ENCODE assay signal across 33 cellular contexts in the genomic region with DNA sequence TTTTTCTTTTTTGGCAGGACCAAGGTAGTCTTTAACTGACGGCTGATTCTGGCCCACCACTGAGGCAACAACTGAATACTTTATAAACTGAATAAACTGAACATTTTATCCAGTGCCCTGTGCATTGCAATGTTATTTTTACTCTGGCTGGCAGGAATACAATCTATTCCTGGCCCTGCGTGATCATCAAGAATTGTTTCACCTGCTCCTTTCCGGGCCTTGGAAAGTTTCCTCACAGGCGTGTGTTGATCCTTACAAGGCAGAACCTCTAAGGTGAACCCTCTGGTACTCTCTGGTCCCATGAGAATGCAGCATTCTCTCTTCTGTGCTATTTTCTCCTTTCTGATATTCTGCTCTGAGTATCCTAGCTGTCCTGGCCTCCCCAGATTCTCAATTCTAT.
"Had no signal": no experiment of that assay in that cellular context is flagged by ENCODE, and none has a peak within 500 bp of the region (broad histone marks: within the 10 kb centered on the region; RNA-seq: fewer than 3 reads in every experiment).

No MANE protein-coding gene starts in this region.

- DNase-seq: activated CD4-positive, alpha-beta memory T cell treated with anti-CD3 and anti-CD28 coated beads for 36 hours; activated CD4-positive, alpha-beta T cell treated with anti-CD3 and anti-CD28 coated beads for 36 hours; activated CD4-positive, CD25-positive, alpha-beta regulatory T cell; activated CD4-positive, CD25-positive, alpha-beta regulatory T cell treated with anti-CD3 and anti-CD28 coated beads, Interleukin-2, amount 50 U/mL, for 72 hours; activated CD8-positive, alpha-beta memory T cell treated with anti-CD3 and anti-CD28 coated beads, Interleukin-2, amount 10 ng/mL, durations not matched to agents 7 days and 5 days; activated CD8-positive, alpha-beta memory T cell treated with anti-CD3 and anti-CD28 coated beads, Interleukin-2, amount 50 U/mL, for 4 hours; activated CD8-positive, alpha-beta T cell treated with anti-CD3 and anti-CD28 coated beads, Interleukin-2, amount 10 ng/mL, durations not matched to agents 7 days and 5 days; activated effector memory CD4-positive, alpha-beta T cell treated with anti-CD3 and anti-CD28 coated beads, Interleukin-2, amount 50 U/mL, for 16 hours; activated naive CD4-positive, alpha-beta T cell treated with anti-CD3 and anti-CD28 coated beads for 36 hours; activated naive CD8-positive, alpha-beta T cell treated with anti-CD3 and anti-CD28 coated beads for 36 hours; activated naive CD8-positive, alpha-beta T cell treated with anti-CD3 and anti-CD28 coated beads, Interleukin-2, amount 50 U/mL, for 24 hours; activated T-cell treated with anti-CD3 and anti-CD28 coated beads, Interleukin-2, amount 50 U/mL, for 1 hour; activated T-cell treated with anti-CD3 and anti-CD28 coated beads, Interleukin-2, amount 50 U/mL, for 48 hours; adrenal gland; central memory CD4-positive, alpha-beta T cell; cerebellar nuclear complex; cortex of kidney; dermis blood vessel endothelial cell; effector CD4-positive, alpha-beta T cell; effector memory CD8-positive, alpha-beta T cell; erythroblast; foreskin keratinocyte; T-helper 2 cell had no signal

- H3K36me3 Mint-ChIP-seq: activated CD4-positive, alpha-beta memory T cell treated with anti-CD3 and anti-CD28 coated beads for 36 hours; activated CD8-positive, alpha-beta memory T cell treated with anti-CD3 and anti-CD28 coated beads, Interleukin-2, amount 10 ng/mL, durations not matched to agents 7 days and 5 days; activated naive CD4-positive, alpha-beta T cell treated with anti-CD3 and anti-CD28 coated beads, Interleukin-2, amount 50 U/mL, for 24 hours; activated naive CD8-positive, alpha-beta T cell treated with anti-CD3 and anti-CD28 coated beads for 36 hours; brain had no signal

- H3K4me1 Mint-ChIP-seq: activated CD4-positive, alpha-beta T cell treated with anti-CD3 and anti-CD28 coated beads for 36 hours; activated CD4-positive, alpha-beta T cell treated with anti-CD3 and anti-CD28 coated beads, Interleukin-2, amount 10 ng/mL, durations not matched to agents 24 days and 14 days; activated CD8-positive, alpha-beta memory T cell treated with anti-CD3 and anti-CD28 coated beads, Interleukin-2, amount 10 ng/mL, durations not matched to agents 7 days and 5 days; activated naive CD4-positive, alpha-beta T cell treated with anti-CD3 and anti-CD28 coated beads, Interleukin-2, amount 50 U/mL, for 24 hours; activated naive CD8-positive, alpha-beta T cell treated with anti-CD3 and anti-CD28 coated beads for 36 hours; activated naive CD8-positive, alpha-beta T cell treated with anti-CD3 and anti-CD28 coated beads, Interleukin-2, amount 50 U/mL, for 24 hours; brain had no signal

- H3K4me1 ChIP-seq: adrenal gland, breast epithelium, foreskin keratinocyte had no signal

- H3K9me3 ChIP-seq: adrenal gland, ascending aorta, breast epithelium, esophagus muscularis mucosa, gastroesophageal sphincter had no signal

- H3K9me3 Mint-ChIP-seq: activated CD4-positive, alpha-beta memory T cell treated with anti-CD3 and anti-CD28 coated beads for 36 hours; activated CD4-positive, alpha-beta T cell treated with anti-CD3 and anti-CD28 coated beads, Interleukin-2, amount 10 ng/mL, durations not matched to agents 24 days and 14 days; activated naive CD4-positive, alpha-beta T cell treated with anti-CD3 and anti-CD28 coated beads for 36 hours; activated naive CD4-positive, alpha-beta T cell treated with anti-CD3 and anti-CD28 coated beads, Interleukin-2, amount 50 U/mL, for 24 hours; activated naive CD8-positive, alpha-beta T cell treated with anti-CD3 and anti-CD28 coated beads for 36 hours; activated naive CD8-positive, alpha-beta T cell treated with anti-CD3 and anti-CD28 coated beads, Interleukin-2, amount 50 U/mL, for 24 hours; activated T-helper 1 cell treated with anti-CD3 and anti-CD28 coated beads, Interleukin-12 subunit alpha, Interleukin-12 subunit beta, Interleukin-2, Interleukin-4 antibody, amounts not matched to agents 30 ng/mL and 10 ng/mL and 1 ng/mL, durations not matched to agents 14 hours and 24 hours and 36 hours; activated T-helper 2 cell treated with anti-CD3 and anti-CD28 coated beads, Interferon-gamma antibody, Interleukin-2, Interleukin-4, amounts not matched to agents 10 μg/mL and 5 μg/mL and 100 μg/mL, durations not matched to agents 14 hours and 24 hours and 36 hours; effector memory CD8-positive, alpha-beta T cell had no signal

- ATAC-seq: activated CD4-positive, alpha-beta T cell treated with anti-CD3 and anti-CD28 coated beads for 36 hours; activated CD8-positive, alpha-beta memory T cell treated with anti-CD3 and anti-CD28 coated beads, Interleukin-2, amount 10 ng/mL, durations not matched to agents 7 days and 5 days; activated CD8-positive, alpha-beta T cell treated with anti-CD3 and anti-CD28 coated beads, Interleukin-2, amount 10 ng/mL, durations not matched to agents 7 days and 5 days; activated naive CD8-positive, alpha-beta T cell treated with anti-CD3 and anti-CD28 coated beads, Interleukin-2, amount 50 U/mL, for 24 hours; effector memory CD8-positive, alpha-beta T cell; foreskin keratinocyte; gastroesophageal sphincter had no signal

- H3K4me3 ChIP-seq: adrenal gland, ascending aorta, breast epithelium, cardiac muscle cell, esophagus muscularis mucosa, gastroesophageal sphincter had no signal

- H3K27ac Mint-ChIP-seq: activated CD4-positive, alpha-beta memory T cell treated with anti-CD3 and anti-CD28 coated beads for 36 hours; activated CD4-positive, alpha-beta T cell treated with anti-CD3 and anti-CD28 coated beads for 36 hours; activated CD4-positive, alpha-beta T cell treated with anti-CD3 and anti-CD28 coated beads, Interleukin-2, amount 10 ng/mL, durations not matched to agents 24 days and 14 days; activated CD8-positive, alpha-beta memory T cell treated with anti-CD3 and anti-CD28 coated beads, Interleukin-2, amount 10 ng/mL, durations not matched to agents 7 days and 5 days; activated CD8-positive, alpha-beta T cell treated with anti-CD3 and anti-CD28 coated beads, Interleukin-2, amount 10 ng/mL, durations not matched to agents 7 days and 5 days; activated naive CD4-positive, alpha-beta T cell treated with anti-CD3 and anti-CD28 coated beads for 36 hours; activated naive CD4-positive, alpha-beta T cell treated with anti-CD3 and anti-CD28 coated beads, Interleukin-2, amount 50 U/mL, for 24 hours; activated naive CD8-positive, alpha-beta T cell treated with anti-CD3 and anti-CD28 coated beads for 36 hours; activated naive CD8-positive, alpha-beta T cell treated with anti-CD3 and anti-CD28 coated beads, Interleukin-2, amount 50 U/mL, for 24 hours; activated T-helper 1 cell treated with anti-CD3 and anti-CD28 coated beads, Interleukin-12 subunit alpha, Interleukin-12 subunit beta, Interleukin-2, Interleukin-4 antibody, amounts not matched to agents 30 ng/mL and 10 ng/mL and 1 ng/mL, durations not matched to agents 14 hours and 24 hours and 36 hours; activated T-helper 2 cell treated with anti-CD3 and anti-CD28 coated beads, Interferon-gamma antibody, Interleukin-2, Interleukin-4, amounts not matched to agents 10 μg/mL and 5 μg/mL and 100 μg/mL, durations not matched to agents 14 hours and 24 hours and 36 hours; brain; effector memory CD8-positive, alpha-beta T cell had no signal

- H3K36me3 ChIP-seq: adrenal gland, ascending aorta, breast epithelium, cardiac muscle cell, esophagus muscularis mucosa, gastroesophageal sphincter had no signal

- H3K27me3 ChIP-seq: adrenal gland, ascending aorta, breast epithelium, cardiac muscle cell, esophagus muscularis mucosa, foreskin keratinocyte, gastroesophageal sphincter had no signal

- H3K4me3 Mint-ChIP-seq: activated CD4-positive, alpha-beta memory T cell treated with anti-CD3 and anti-CD28 coated beads for 36 hours; activated CD4-positive, alpha-beta T cell treated with anti-CD3 and anti-CD28 coated beads for 36 hours; activated CD4-positive, alpha-beta T cell treated with anti-CD3 and anti-CD28 coated beads, Interleukin-2, amount 10 ng/mL, durations not matched to agents 24 days and 14 days; activated CD8-positive, alpha-beta memory T cell treated with anti-CD3 and anti-CD28 coated beads, Interleukin-2, amount 10 ng/mL, durations not matched to agents 7 days and 5 days; activated CD8-positive, alpha-beta T cell treated with anti-CD3 and anti-CD28 coated beads, Interleukin-2, amount 10 ng/mL, durations not matched to agents 7 days and 5 days; activated naive CD4-positive, alpha-beta T cell treated with anti-CD3 and anti-CD28 coated beads for 36 hours; activated naive CD4-positive, alpha-beta T cell treated with anti-CD3 and anti-CD28 coated beads, Interleukin-2, amount 50 U/mL, for 24 hours; activated naive CD8-positive, alpha-beta T cell treated with anti-CD3 and anti-CD28 coated beads for 36 hours; activated naive CD8-positive, alpha-beta T cell treated with anti-CD3 and anti-CD28 coated beads, Interleukin-2, amount 50 U/mL, for 24 hours; activated T-helper 1 cell treated with anti-CD3 and anti-CD28 coated beads, Interleukin-12 subunit alpha, Interleukin-12 subunit beta, Interleukin-2, Interleukin-4 antibody, amounts not matched to agents 30 ng/mL and 10 ng/mL and 1 ng/mL, durations not matched to agents 14 hours and 24 hours and 36 hours; brain; effector memory CD8-positive, alpha-beta T cell had no signal

- H3K27ac ChIP-seq: adrenal gland, ascending aorta, breast epithelium, cardiac muscle cell, esophagus muscularis mucosa, foreskin keratinocyte, gastroesophageal sphincter had no signal
